Comparison of ENCODE assay signal across 8 cellular contexts in genomic region chr12:1318327-1319031, GRCh38.
A peak's percentile ranks its signal among the peaks of the same experiment; 100 is the strongest.
DNase-seq lines count a peak whose midpoint lies in the region; ATAC-seq and TF ChIP-seq lines count a peak whose summit lies in the region.

No MANE protein-coding gene starts in this region.

- TF ChIP-seq CTCF in nephron (IDR thresholded peaks at IDR 0.05; ENCODE audit: unreplicated experiment in 3 of 3) = no peak

- DNase-seq in ELF-1 (ENCODE audit: low read depth, low spot score) (peak; percentile 46), NCI-H226 (peak; percentile 52), T-helper 17 cell (no peak)
- DNase-seq in stimulated activated effector memory CD8-positive, alpha-beta T cell treated with anti-CD3 and anti-CD28 coated beads, Interleukin-12 subunit alpha, Interleukin-12 subunit beta, amount 100 ng/mL, for 72 hours (ENCODE audit: low spot score in 2 of 2) = no peak

- peaks cover 33% of the 10 kb centered on the region for H3K36me3 Mint-ChIP-seq in nephron (ENCODE audit: low read depth)
- H3K36me3 Mint-ChIP-seq in T-helper 17 cell (ENCODE audit: low read depth) = peaks cover 2% of the 10 kb centered on the region
- H3K36me3 Mint-ChIP-seq in stimulated activated effector memory CD8-positive, alpha-beta T cell treated with anti-CD3 and anti-CD28 coated beads, Interleukin-12 subunit alpha, Interleukin-12 subunit beta, amount 100 ng/mL, for 72 hours = no peaks in the 10 kb centered on the region

- H3K9me3 ChIP-seq in endocrine pancreas (ENCODE audit: control insufficient read depth, low read length) (no peaks in the 10 kb centered on the region), T-helper 17 cell (ENCODE audit: control insufficient read depth, low read length, poor library complexity, severe bottlenecking) (no peaks in the 10 kb centered on the region)

- peaks cover 5% of the 10 kb centered on the region for H3K9me3 Mint-ChIP-seq in nephron
- H3K9me3 Mint-ChIP-seq in stimulated activated effector memory CD8-positive, alpha-beta T cell treated with anti-CD3 and anti-CD28 coated beads, Interleukin-12 subunit alpha, Interleukin-12 subunit beta, amount 100 ng/mL, for 72 hours = no peaks in the 10 kb centered on the region

- H3K27ac Mint-ChIP-seq in nephron (peak overlapping the region; percentile 92 to 96 (median 93)), T-helper 17 cell (no peak overlapping the region)
- H3K27ac Mint-ChIP-seq in stimulated activated effector memory CD8-positive, alpha-beta T cell treated with anti-CD3 and anti-CD28 coated beads, Interleukin-12 subunit alpha, Interleukin-12 subunit beta, amount 100 ng/mL, for 72 hours = no peak overlapping the region

- ATAC-seq in GM21529 (IDR thresholded peaks at IDR 0.05; ENCODE audit: unreplicated experiment) (no peak), GM18867 (IDR thresholded peaks at IDR 0.05; ENCODE audit: unreplicated experiment) (no peak), T-helper 17 cell (no peak)
- ATAC-seq in stimulated activated effector memory CD8-positive, alpha-beta T cell treated with anti-CD3 and anti-CD28 coated beads, Interleukin-12 subunit alpha, Interleukin-12 subunit beta, amount 100 ng/mL, for 72 hours = no peak

- peaks cover 26% of the 10 kb centered on the region for H3K4me1 Mint-ChIP-seq in nephron
- H3K4me1 Mint-ChIP-seq in T-helper 17 cell = peaks cover 2% of the 10 kb centered on the region
- no peaks in the 10 kb centered on the region for H3K4me1 Mint-ChIP-seq in stimulated activated effector memory CD8-positive, alpha-beta T cell treated with anti-CD3 and anti-CD28 coated beads, Interleukin-12 subunit alpha, Interleukin-12 subunit beta, amount 100 ng/mL, for 72 hours

- no peak overlapping the region for H3K9ac ChIP-seq in endocrine pancreas (ENCODE audit: control insufficient read depth, insufficient read depth, low read length)

- no peaks in the 10 kb centered on the region for H3K27me3 Mint-ChIP-seq in nephron (ENCODE audit: low read depth)
- no peaks in the 10 kb centered on the region for H3K27me3 Mint-ChIP-seq in T-helper 17 cell

- H3K4me1 ChIP-seq in endocrine pancreas (ENCODE audit: control insufficient read depth, insufficient read depth, low read length) = peaks cover 10% of the 10 kb centered on the region

- no peaks in the 10 kb centered on the region for H3K27me3 ChIP-seq in endocrine pancreas (ENCODE audit: control insufficient read depth, insufficient read depth, low read length)

- H3K36me3 ChIP-seq in endocrine pancreas (ENCODE audit: control insufficient read depth, insufficient read depth, low read length) = no peaks in the 10 kb centered on the region

- peak overlapping the region; percentile 75 for H3K4me3 ChIP-seq in endocrine pancreas (ENCODE audit: control insufficient read depth, insufficient read depth, low read length)

- H3K4me3 Mint-ChIP-seq in nephron (peak overlapping the region in 2 of 3 experiments; percentile 11 to 45), T-helper 17 cell (no peak overlapping the region)
- no peak overlapping the region for H3K4me3 Mint-ChIP-seq in stimulated activated effector memory CD8-positive, alpha-beta T cell treated with anti-CD3 and anti-CD28 coated beads, Interleukin-12 subunit alpha, Interleukin-12 subunit beta, amount 100 ng/mL, for 72 hours

Comparison
In these comparisons a context has a peak if more than half of its experiments do, and no peak if none do; other contexts are left out.
1. DNase-seq: peak in ELF-1 (single experiment) and NCI-H226 (single experiment); none in T-helper 17 cell (0 of 3) and stimulated activated effector memory CD8-positive, alpha-beta T cell treated with anti-CD3 and anti-CD28 coated beads, Interleukin-12 subunit alpha, Interleukin-12 subunit beta, amount 100 ng/mL, for 72 hours (0 of 2).
2. H3K27ac Mint-ChIP-seq: peak in nephron (3 of 3); none in T-helper 17 cell (single experiment) and stimulated activated effector memory CD8-positive, alpha-beta T cell treated with anti-CD3 and anti-CD28 coated beads, Interleukin-12 subunit alpha, Interleukin-12 subunit beta, amount 100 ng/mL, for 72 hours (single experiment).
3. H3K4me3 Mint-ChIP-seq: peak in nephron (2 of 3); none in T-helper 17 cell (single experiment) and stimulated activated effector memory CD8-positive, alpha-beta T cell treated with anti-CD3 and anti-CD28 coated beads, Interleukin-12 subunit alpha, Interleukin-12 subunit beta, amount 100 ng/mL, for 72 hours (single experiment).